1 cellular context compared by ENCODE assay signal in the genomic region with DNA sequence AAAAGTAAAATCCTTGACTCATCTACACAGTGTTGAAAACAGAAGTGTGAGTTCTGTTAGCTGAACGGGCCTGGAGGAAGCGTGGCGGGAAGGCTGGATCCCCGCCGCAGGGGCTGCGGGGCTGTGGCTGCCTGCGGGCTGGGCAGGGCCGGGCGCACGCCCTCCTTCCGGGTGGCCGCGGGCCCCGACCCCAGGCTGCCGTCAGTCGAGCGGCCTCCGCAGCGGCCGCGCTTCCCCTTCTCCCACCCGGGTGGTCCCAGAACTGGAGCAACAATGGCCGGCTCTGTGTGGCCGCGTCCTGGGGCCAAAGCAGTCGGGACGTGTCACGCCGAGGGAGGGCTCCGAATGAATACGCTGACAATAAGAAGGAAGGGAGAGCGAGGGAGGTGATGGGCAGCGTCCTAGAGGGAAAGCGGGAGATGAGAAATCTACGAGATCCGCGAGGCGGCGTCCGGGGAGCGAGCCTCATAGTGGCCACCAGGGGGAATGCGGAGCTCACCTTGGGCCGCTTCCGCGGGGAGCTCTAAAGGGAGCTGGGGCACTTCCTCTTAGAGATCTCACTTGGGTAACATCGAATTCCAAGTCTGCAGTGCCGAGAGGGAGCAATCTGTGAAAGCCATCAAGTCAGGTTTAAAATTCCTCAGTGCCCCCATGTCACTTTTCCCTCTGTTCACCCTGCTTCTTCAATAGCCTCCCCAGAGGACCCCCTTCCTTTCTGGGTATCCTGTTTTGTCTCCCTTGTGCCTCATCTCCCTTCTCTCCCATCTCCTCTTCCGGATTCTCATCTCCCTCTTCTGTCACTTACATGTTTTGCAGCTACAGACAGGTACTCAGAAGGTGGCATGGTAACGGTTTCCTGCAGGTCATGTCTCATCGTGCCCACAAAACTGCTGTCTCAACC.
TF ChIP-seq lines count a peak whose summit lies in the region.

No MANE protein-coding gene starts in this region.

TF ChIP-seq in H1, 55 proteins besides CTCF, POLR2A, EP300 and RAD21 (continued from another document):
- no peak for TF ChIP-seq RNF2 (IDR thresholded peaks at IDR 0.05; ENCODE audit: borderline replicate concordance, low read depth, low read length, missing control alignments, poor library complexity, severe bottlenecking)
- TF ChIP-seq, protein P1, sequence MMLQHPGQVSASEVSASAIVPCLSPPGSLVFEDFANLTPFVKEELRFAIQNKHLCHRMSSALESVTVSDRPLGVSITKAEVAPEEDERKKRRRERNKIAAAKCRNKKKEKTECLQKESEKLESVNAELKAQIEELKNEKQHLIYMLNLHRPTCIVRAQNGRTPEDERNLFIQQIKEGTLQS (IDR thresholded peaks at IDR 0.05; ENCODE audit: insufficient read depth, low read depth, low read length): no peak
- TF ChIP-seq JUND (IDR thresholded peaks at IDR 0.05; ENCODE audit: low read length): no peak
- TF ChIP-seq SP1 (IDR thresholded peaks at IDR 0.05; ENCODE audit: low read depth, low read length): 0 out of 2 replicates have a peak, but pooled peaks have one; percentile 14
- TF ChIP-seq HDAC6 (IDR thresholded peaks at IDR 0.05; ENCODE audit: low read depth, low read length): no peak
- no peak for TF ChIP-seq FOSL1 (IDR thresholded peaks at IDR 0.05; ENCODE audit: insufficient read depth, low read depth, low read length)
- 0 out of 2 replicates have a peak, but pooled peaks have one; percentile 34 for TF ChIP-seq GABPA (IDR thresholded peaks at IDR 0.05; ENCODE audit: borderline replicate concordance, insufficient read depth, low read length)
- peak; percentile 25; the same call in 1 of the 2 replicates for TF ChIP-seq KDM1A (IDR thresholded peaks at IDR 0.05; ENCODE audit: borderline replicate concordance, low read length)
- peak; percentile 85 for TF ChIP-seq KDM4A (IDR thresholded peaks at IDR 0.05; ENCODE audit: low read depth, low read length, severe bottlenecking)
- peak; percentile 8; the same call in 1 of the 2 replicates for TF ChIP-seq CREB1 (IDR thresholded peaks at IDR 0.05)
- TF ChIP-seq TEAD4 (IDR thresholded peaks at IDR 0.05; ENCODE audit: low read depth, low read length): peak; percentile 62
- TF ChIP-seq TCF12 (IDR thresholded peaks at IDR 0.05; ENCODE audit: low read depth, low read length): no peak
- peak; percentile 9 to 81; a peak in 1 of 4 replicates for TF ChIP-seq HDAC2 (IDR thresholded peaks at IDR 0.05; ENCODE audit: borderline replicate concordance in 1 of 2, low read depth in 2 of 2, low read length in 2 of 2)
- no peak for TF ChIP-seq YY1 (IDR thresholded peaks at IDR 0.05; ENCODE audit: low read depth, low read length)
- TF ChIP-seq SRF (IDR thresholded peaks at IDR 0.05; ENCODE audit: low read depth, low read length): 0 out of 2 replicates have a peak, but pooled peaks have one; percentile 1
- no peak for TF ChIP-seq SIRT6 (IDR thresholded peaks at IDR 0.05; ENCODE audit: low read length)
- TF ChIP-seq BCL11A (IDR thresholded peaks at IDR 0.05; ENCODE audit: low read depth in 2 of 2, low read length in 2 of 2): no peak
- TF ChIP-seq POU5F1 (IDR thresholded peaks at IDR 0.05; ENCODE audit: low read depth, low read length): no peak
- no peak for TF ChIP-seq CBX5 (IDR thresholded peaks at IDR 0.05; ENCODE audit: low read depth, low read length)
- TF ChIP-seq TAF1 (IDR thresholded peaks at IDR 0.05; ENCODE audit: low read depth, low read length): peak; percentile 68
- no peak for TF ChIP-seq BRCA1 (IDR thresholded peaks at IDR 0.05; ENCODE audit: low read depth, low read length)
- no peak for TF ChIP-seq KDM5A (IDR thresholded peaks at IDR 0.05; ENCODE audit: low read length)
- TF ChIP-seq CHD1 (IDR thresholded peaks at IDR 0.05; ENCODE audit: low read depth, low read length): no peak
- peak; percentile 42; the same call in 1 of the 2 replicates for TF ChIP-seq CHD2 (IDR thresholded peaks at IDR 0.05; ENCODE audit: low read length)
- no peak for TF ChIP-seq SAP30 (IDR thresholded peaks at IDR 0.05; ENCODE audit: insufficient read depth, insufficient replicate concordance, low read length)
- TF ChIP-seq RFX5 (IDR thresholded peaks at IDR 0.05; ENCODE audit: borderline replicate concordance, low read depth, low read length): no peak
- TF ChIP-seq TBP (IDR thresholded peaks at IDR 0.05; ENCODE audit: low read depth, low read length): peak; percentile 56; the same call in 1 of the 2 replicates
- TF ChIP-seq MAFK (IDR thresholded peaks at IDR 0.05; ENCODE audit: low read depth, low read length): no peak
- TF ChIP-seq EZH2 (IDR thresholded peaks at IDR 0.05; ENCODE audit: low read depth, low read length, severe bottlenecking): no peak
- no peak; the same call in 1 of the 2 replicates for TF ChIP-seq GTF2F1 (IDR thresholded peaks at IDR 0.05; ENCODE audit: borderline replicate concordance, low read depth, low read length)
- TF ChIP-seq CEBPB (IDR thresholded peaks at IDR 0.05; ENCODE audit: low read depth, low read length): peak; percentile 11; the same call in 1 of the 2 replicates
- no peak for TF ChIP-seq BACH1 (IDR thresholded peaks at IDR 0.05; ENCODE audit: low read length)
- TF ChIP-seq, protein P2, sequence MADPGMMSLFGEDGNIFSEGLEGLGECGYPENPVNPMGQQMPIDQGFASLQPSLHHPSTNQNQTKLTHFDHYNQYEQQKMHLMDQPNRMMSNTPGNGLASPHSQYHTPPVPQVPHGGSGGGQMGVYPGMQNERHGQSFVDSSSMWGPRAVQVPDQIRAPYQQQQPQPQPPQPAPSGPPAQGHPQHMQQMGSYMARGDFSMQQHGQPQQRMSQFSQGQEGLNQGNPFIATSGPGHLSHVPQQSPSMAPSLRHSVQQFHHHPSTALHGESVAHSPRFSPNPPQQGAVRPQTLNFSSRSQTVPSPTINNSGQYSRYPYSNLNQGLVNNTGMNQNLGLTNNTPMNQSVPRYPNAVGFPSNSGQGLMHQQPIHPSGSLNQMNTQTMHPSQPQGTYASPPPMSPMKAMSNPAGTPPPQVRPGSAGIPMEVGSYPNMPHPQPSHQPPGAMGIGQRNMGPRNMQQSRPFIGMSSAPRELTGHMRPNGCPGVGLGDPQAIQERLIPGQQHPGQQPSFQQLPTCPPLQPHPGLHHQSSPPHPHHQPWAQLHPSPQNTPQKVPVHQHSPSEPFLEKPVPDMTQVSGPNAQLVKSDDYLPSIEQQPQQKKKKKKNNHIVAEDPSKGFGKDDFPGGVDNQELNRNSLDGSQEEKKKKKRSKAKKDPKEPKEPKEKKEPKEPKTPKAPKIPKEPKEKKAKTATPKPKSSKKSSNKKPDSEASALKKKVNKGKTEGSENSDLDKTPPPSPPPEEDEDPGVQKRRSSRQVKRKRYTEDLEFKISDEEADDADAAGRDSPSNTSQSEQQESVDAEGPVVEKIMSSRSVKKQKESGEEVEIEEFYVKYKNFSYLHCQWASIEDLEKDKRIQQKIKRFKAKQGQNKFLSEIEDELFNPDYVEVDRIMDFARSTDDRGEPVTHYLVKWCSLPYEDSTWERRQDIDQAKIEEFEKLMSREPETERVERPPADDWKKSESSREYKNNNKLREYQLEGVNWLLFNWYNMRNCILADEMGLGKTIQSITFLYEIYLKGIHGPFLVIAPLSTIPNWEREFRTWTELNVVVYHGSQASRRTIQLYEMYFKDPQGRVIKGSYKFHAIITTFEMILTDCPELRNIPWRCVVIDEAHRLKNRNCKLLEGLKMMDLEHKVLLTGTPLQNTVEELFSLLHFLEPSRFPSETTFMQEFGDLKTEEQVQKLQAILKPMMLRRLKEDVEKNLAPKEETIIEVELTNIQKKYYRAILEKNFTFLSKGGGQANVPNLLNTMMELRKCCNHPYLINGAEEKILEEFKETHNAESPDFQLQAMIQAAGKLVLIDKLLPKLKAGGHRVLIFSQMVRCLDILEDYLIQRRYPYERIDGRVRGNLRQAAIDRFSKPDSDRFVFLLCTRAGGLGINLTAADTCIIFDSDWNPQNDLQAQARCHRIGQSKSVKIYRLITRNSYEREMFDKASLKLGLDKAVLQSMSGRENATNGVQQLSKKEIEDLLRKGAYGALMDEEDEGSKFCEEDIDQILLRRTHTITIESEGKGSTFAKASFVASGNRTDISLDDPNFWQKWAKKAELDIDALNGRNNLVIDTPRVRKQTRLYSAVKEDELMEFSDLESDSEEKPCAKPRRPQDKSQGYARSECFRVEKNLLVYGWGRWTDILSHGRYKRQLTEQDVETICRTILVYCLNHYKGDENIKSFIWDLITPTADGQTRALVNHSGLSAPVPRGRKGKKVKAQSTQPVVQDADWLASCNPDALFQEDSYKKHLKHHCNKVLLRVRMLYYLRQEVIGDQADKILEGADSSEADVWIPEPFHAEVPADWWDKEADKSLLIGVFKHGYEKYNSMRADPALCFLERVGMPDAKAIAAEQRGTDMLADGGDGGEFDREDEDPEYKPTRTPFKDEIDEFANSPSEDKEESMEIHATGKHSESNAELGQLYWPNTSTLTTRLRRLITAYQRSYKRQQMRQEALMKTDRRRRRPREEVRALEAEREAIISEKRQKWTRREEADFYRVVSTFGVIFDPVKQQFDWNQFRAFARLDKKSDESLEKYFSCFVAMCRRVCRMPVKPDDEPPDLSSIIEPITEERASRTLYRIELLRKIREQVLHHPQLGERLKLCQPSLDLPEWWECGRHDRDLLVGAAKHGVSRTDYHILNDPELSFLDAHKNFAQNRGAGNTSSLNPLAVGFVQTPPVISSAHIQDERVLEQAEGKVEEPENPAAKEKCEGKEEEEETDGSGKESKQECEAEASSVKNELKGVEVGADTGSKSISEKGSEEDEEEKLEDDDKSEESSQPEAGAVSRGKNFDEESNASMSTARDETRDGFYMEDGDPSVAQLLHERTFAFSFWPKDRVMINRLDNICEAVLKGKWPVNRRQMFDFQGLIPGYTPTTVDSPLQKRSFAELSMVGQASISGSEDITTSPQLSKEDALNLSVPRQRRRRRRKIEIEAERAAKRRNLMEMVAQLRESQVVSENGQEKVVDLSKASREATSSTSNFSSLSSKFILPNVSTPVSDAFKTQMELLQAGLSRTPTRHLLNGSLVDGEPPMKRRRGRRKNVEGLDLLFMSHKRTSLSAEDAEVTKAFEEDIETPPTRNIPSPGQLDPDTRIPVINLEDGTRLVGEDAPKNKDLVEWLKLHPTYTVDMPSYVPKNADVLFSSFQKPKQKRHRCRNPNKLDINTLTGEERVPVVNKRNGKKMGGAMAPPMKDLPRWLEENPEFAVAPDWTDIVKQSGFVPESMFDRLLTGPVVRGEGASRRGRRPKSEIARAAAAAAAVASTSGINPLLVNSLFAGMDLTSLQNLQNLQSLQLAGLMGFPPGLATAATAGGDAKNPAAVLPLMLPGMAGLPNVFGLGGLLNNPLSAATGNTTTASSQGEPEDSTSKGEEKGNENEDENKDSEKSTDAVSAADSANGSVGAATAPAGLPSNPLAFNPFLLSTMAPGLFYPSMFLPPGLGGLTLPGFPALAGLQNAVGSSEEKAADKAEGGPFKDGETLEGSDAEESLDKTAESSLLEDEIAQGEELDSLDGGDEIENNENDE (IDR thresholded peaks at IDR 0.05; ENCODE audit: insufficient replicate concordance, low read length): no peak
- TF ChIP-seq JUN (IDR thresholded peaks at IDR 0.05; ENCODE audit: low read depth, low read length): no peak
- TF ChIP-seq SUZ12 (IDR thresholded peaks at IDR 0.05; ENCODE audit: low read length): no peak
- peak; percentile 96 for TF ChIP-seq ASH2L (IDR thresholded peaks at IDR 0.05; ENCODE audit: low read length)
- no peak for TF ChIP-seq TAF7 (optimal IDR thresholded peaks at IDR 0.05; ENCODE audit: borderline replicate concordance, low read depth, low read length)
- TF ChIP-seq RXRA (IDR thresholded peaks at IDR 0.05; ENCODE audit: insufficient read depth, low read depth, low read length): no peak
- peak; percentile 51; the same call in 1 of the 2 replicates for TF ChIP-seq PHF8 (conservative IDR thresholded peaks at IDR 0.05; ENCODE audit: low read depth, low read length)
- TF ChIP-seq ZNF274 (IDR thresholded peaks at IDR 0.05; ENCODE audit: borderline replicate concordance, extremely low read depth, low read length): no peak
- TF ChIP-seq, protein P3, sequence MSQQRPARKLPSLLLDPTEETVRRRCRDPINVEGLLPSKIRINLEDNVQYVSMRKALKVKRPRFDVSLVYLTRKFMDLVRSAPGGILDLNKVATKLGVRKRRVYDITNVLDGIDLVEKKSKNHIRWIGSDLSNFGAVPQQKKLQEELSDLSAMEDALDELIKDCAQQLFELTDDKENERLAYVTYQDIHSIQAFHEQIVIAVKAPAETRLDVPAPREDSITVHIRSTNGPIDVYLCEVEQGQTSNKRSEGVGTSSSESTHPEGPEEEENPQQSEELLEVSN (IDR thresholded peaks at IDR 0.05): no peak; the same call in 1 of the 2 replicates
- TF ChIP-seq CBX8 (IDR thresholded peaks at IDR 0.05; ENCODE audit: borderline replicate concordance, low read depth, low read length): no peak
- TF ChIP-seq POLR2AphosphoS5 (IDR thresholded peaks at IDR 0.05; ENCODE audit: low read depth, low read length): peak; percentile 73
- TF ChIP-seq NANOG (IDR thresholded peaks at IDR 0.05; ENCODE audit: insufficient read depth, low read depth, low read length, poor library complexity, severe bottlenecking): no peak
- TF ChIP-seq, protein P4, sequence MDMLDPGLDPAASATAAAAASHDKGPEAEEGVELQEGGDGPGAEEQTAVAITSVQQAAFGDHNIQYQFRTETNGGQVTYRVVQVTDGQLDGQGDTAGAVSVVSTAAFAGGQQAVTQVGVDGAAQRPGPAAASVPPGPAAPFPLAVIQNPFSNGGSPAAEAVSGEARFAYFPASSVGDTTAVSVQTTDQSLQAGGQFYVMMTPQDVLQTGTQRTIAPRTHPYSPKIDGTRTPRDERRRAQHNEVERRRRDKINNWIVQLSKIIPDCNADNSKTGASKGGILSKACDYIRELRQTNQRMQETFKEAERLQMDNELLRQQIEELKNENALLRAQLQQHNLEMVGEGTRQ (IDR thresholded peaks at IDR 0.05; ENCODE audit: low read length): no peak
- TF ChIP-seq NRF1 (IDR thresholded peaks at IDR 0.05; ENCODE audit: low read depth, low read length): no peak
- peak; percentile 18 to 80; a peak in 2 of 4 replicates for TF ChIP-seq SIN3A (conservative IDR thresholded peaks at IDR 0.05 in 1 of 2, IDR thresholded peaks at IDR 0.05 in 1 of 2; ENCODE audit: low read depth in 1 of 2, low read length in 2 of 2)
- peak; percentile 33; the same call in 1 of the 2 replicates for TF ChIP-seq EGR1 (IDR thresholded peaks at IDR 0.05; ENCODE audit: borderline replicate concordance, low read depth, low read length)
